ENCODE assay signal across 1 cellular context in genomic region chr1:225834417-225835329, GRCh38.
TF ChIP-seq lines count a peak whose summit lies in the region.

No MANE protein-coding gene starts in this region.

TF ChIP-seq in IMR-90, 13 proteins besides CTCF, POLR2A, EP300 and RAD21 (continued from another document):
- TF ChIP-seq RCOR1 (IDR thresholded peaks at IDR 0.05; ENCODE audit: insufficient replicate concordance, low read length) = no peak
- TF ChIP-seq USF2 (IDR thresholded peaks at IDR 0.05; ENCODE audit: low read depth, low read length) = no peak
- TF ChIP-seq CEBPB (IDR thresholded peaks at IDR 0.05; ENCODE audit: low read depth, low read length) = no peak
- no peak for TF ChIP-seq FOS (IDR thresholded peaks at IDR 0.05; ENCODE audit: low read depth, low read length)
- TF ChIP-seq ELK1 (IDR thresholded peaks at IDR 0.05; ENCODE audit: borderline replicate concordance, low read depth, low read length) = no peak
- TF ChIP-seq RFX5 (IDR thresholded peaks at IDR 0.05; ENCODE audit: low read depth, low read length) = no peak
- TF ChIP-seq SMC3 (IDR thresholded peaks at IDR 0.05; ENCODE audit: low read depth, low read length) = no peak
- no peak for TF ChIP-seq BHLHE40 (IDR thresholded peaks at IDR 0.05; ENCODE audit: low read depth, low read length)
- TF ChIP-seq NFE2L2 (IDR thresholded peaks at IDR 0.05; ENCODE audit: low read depth, low read length) = no peak
- TF ChIP-seq MAZ (IDR thresholded peaks at IDR 0.05; ENCODE audit: borderline replicate concordance, low read depth, low read length) = no peak
- no peak for TF ChIP-seq MAFK (IDR thresholded peaks at IDR 0.05; ENCODE audit: low read depth, low read length)
